ENCODE assay signal across 18 cellular contexts in the genomic region with DNA sequence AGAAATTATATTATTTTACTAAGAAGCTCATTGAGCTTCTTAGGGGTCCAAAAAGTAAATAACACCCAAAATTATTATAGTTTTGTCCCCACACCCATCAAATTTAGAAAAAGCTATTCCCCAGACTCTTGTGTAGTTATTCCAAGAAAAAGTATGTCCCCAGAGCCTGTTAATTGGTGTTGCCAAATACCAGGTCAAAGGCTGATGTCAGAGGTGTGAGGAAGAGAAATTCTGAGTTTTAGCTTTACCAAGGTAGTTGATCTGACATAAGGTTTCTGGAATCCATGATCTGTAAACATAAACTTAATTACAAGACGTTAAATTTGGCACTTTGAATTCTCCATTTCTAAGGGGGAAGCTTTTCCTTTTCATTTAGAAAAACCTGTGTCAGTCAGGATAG. TPM values are rescaled to one million over a fixed set of nuclear protein-coding genes. Genes with fewer than 3 reads are reported as not detected.
A peak's percentile ranks its signal among the peaks of the same experiment; 100 is the strongest.
DNase-seq lines count a peak whose midpoint lies in the region; ATAC-seq, FAIRE-seq and TF ChIP-seq lines count a peak whose summit lies in the region.
"Had no signal": no experiment of that assay in that cellular context is flagged by ENCODE, and none has a peak within 500 bp of the region (broad histone marks: within the 10 kb centered on the region; RNA-seq: fewer than 3 reads in every experiment).

No MANE protein-coding gene starts in this region.

- ATAC-seq in heart left ventricle (peak in 2 of 4 donors; percentile 22 to 23), Right ventricle myocardium inferior (no peak), K562 (no peak), right cardiac atrium (peak; percentile 21 to 60), HG02852 (IDR thresholded peaks at IDR 0.05; ENCODE audit: unreplicated experiment) (no peak)
- ATAC-seq: GM23338, HCT116 had no signal

- POLR2A ChIA-PET in K562 (lab: Yijun Ruan, JAX): interaction anchor here (0.7 kb wide), 1 partner anchor 13 kb away, joined by 3 read pairs; no protein-coding TSS in a partner anchor

- CTCF ChIA-PET in K562 (lab: Yijun Ruan, JAX; ENCODE audit: low intra/inter-chr PET ratio): no interaction called here

- peaks cover 0 to 20% (median 5%) of the 10 kb centered on the region in 12 donors for H3K4me1 ChIP-seq in heart left ventricle
- H3K4me1 ChIP-seq in K562 (replicated peaks in 1 of 2; ENCODE audit: control insufficient read depth in 2 of 2, insufficient read depth in 2 of 2, low read length in 2 of 2): peaks cover 0 to 10% of the 10 kb centered on the region in 2 experiments; a peak in 3 of 5 replicates
- H3K4me1 ChIP-seq in right cardiac atrium (ENCODE audit: control insufficient read depth, insufficient read depth, low read length): peaks cover 11% of the 10 kb centered on the region
- H3K4me1 ChIP-seq: BE2C, Caco-2 had no signal

- no peak for TF ChIP-seq EP300 in K562 (IDR thresholded peaks at IDR 0.05; ENCODE audit: low read length)

- H3K9me1 ChIP-seq in K562 (ENCODE audit: control insufficient read depth, insufficient read depth, low read length): no peaks in the 10 kb centered on the region

- H3K36me3 Mint-ChIP-seq in activated T-helper 2 cell treated with anti-CD3 and anti-CD28 coated beads, Interferon-gamma antibody, Interleukin-2, Interleukin-4, amounts not matched to agents 10 μg/mL and 5 μg/mL and 100 μg/mL, durations not matched to agents 14 hours and 24 hours and 36 hours (ENCODE audit: low read depth): no peaks in the 10 kb centered on the region

- no peak overlapping the region for H3K9ac ChIP-seq in K562 (ENCODE audit: insufficient read depth in 1 of 2, low read depth in 2 of 2, low read length in 2 of 2)

- no peak overlapping the region for H3K4me3 Mint-ChIP-seq in activated T-helper 2 cell treated with anti-CD3 and anti-CD28 coated beads, Interferon-gamma antibody, Interleukin-2, Interleukin-4, amounts not matched to agents 10 μg/mL and 5 μg/mL and 100 μg/mL, durations not matched to agents 14 hours and 24 hours and 36 hours (ENCODE audit: low read depth)
- H3K4me3 Mint-ChIP-seq: CD4-positive, CD25-positive, alpha-beta regulatory T cell; CD8-positive, alpha-beta memory T cell; GM23338 had no signal

- BruUV-seq in K562 (replicated peaks; lab: Mats Ljungman, UMichigan): no TSS peak

- H3K79me2 ChIP-seq in K562 (ENCODE audit: control insufficient read depth, insufficient read depth, low read length): no peaks in the 10 kb centered on the region

- no peak for TF ChIP-seq RAD21 in K562 (CRISPR knock-in tag; conservative IDR thresholded peaks at IDR 0.05 in 1 of 2, IDR thresholded peaks at IDR 0.05 in 1 of 2)

- no peak for FAIRE-seq in K562 (lab: Jason Lieb, UNC)
- FAIRE-seq: D721Med, GM12892, GM18507 had no signal

- in situ Hi-C loops in K562 (cut with MboI): no loop called here

- TF ChIP-seq POLR2A in heart left ventricle (IDR thresholded peaks at IDR 0.05) (no peak), K562 (conservative IDR thresholded peaks at IDR 0.05) (no peak)

- intact Hi-C loops in heart left ventricle (cut with DNase I) (no loop called here), Right ventricle myocardium inferior (cut with DNase I) (no loop called here), K562 (cut with micrococcal nuclease) (no loop called here), right cardiac atrium (cut with DNase I) (no loop called here)
- intact Hi-C loops in activated T-helper 2 cell treated with anti-CD3 and anti-CD28 coated beads, Interferon-gamma antibody, Interleukin-2, Interleukin-4, amounts not matched to agents 10 μg/mL and 5 μg/mL and 100 μg/mL, durations not matched to agents 14 hours and 24 hours and 36 hours (cut with micrococcal nuclease): no loop called here

- H4K20me1 ChIP-seq in K562 (replicated peaks; ENCODE audit: control insufficient read depth, insufficient read depth, low read length): no peaks in the 10 kb centered on the region

- H3K4me3 ChIP-seq in heart left ventricle (no peak overlapping the region), K562 (no peak overlapping the region), right cardiac atrium (ENCODE audit: low read length) (no peak overlapping the region)
- H3K4me3 ChIP-seq: GM23338 had no signal

- 35 to 69% (median 50%) methylated on average over 1 of the region's 1 CpG for WGBS in heart left ventricle, 4 donors
- 8% methylated on average over 1 of the region's 1 CpG for whole genome bisulfite sequencing in K562 (ENCODE audit: insufficient coverage, low coverage, missing lambda C conversion rate)
- 41% methylated on average over 1 of the region's 1 CpG for WGBS in right cardiac atrium

- H3K27ac ChIP-seq in heart left ventricle (peak overlapping the region in 9 of 12 donors; percentile 3 to 81 (median 50)), K562 (ENCODE audit: extremely low read depth, low read depth, low read length) (no peak overlapping the region), right cardiac atrium (ENCODE audit: low read length) (no peak overlapping the region)

- no peak overlapping the region for H3K27ac Mint-ChIP-seq in activated T-helper 2 cell treated with anti-CD3 and anti-CD28 coated beads, Interferon-gamma antibody, Interleukin-2, Interleukin-4, amounts not matched to agents 10 μg/mL and 5 μg/mL and 100 μg/mL, durations not matched to agents 14 hours and 24 hours and 36 hours
- H3K27ac Mint-ChIP-seq: CD4-positive, CD25-positive, alpha-beta regulatory T cell; GM23338 had no signal

- no peaks in the 10 kb centered on the region for H3K27me3 ChIP-seq in heart left ventricle
- no peaks in the 10 kb centered on the region for H3K27me3 ChIP-seq in K562 (ENCODE audit: control insufficient read depth in 2 of 2, insufficient read depth in 2 of 2, low read length in 2 of 2)
- no peaks in the 10 kb centered on the region for H3K27me3 ChIP-seq in right cardiac atrium (ENCODE audit: control insufficient read depth, insufficient read depth)
- H3K27me3 ChIP-seq: BE2C had no signal

- H3K36me3 ChIP-seq in heart left ventricle: no peaks in the 10 kb centered on the region
- H3K36me3 ChIP-seq in K562 (ENCODE audit: control insufficient read depth, insufficient read depth, low read length): no peaks in the 10 kb centered on the region
- H3K36me3 ChIP-seq: BE2C had no signal

- H3K9me3 Mint-ChIP-seq in activated T-helper 2 cell treated with anti-CD3 and anti-CD28 coated beads, Interferon-gamma antibody, Interleukin-2, Interleukin-4, amounts not matched to agents 10 μg/mL and 5 μg/mL and 100 μg/mL, durations not matched to agents 14 hours and 24 hours and 36 hours: no peaks in the 10 kb centered on the region
- H3K9me3 Mint-ChIP-seq: CD8-positive, alpha-beta memory T cell; GM23338 had no signal

- H3K9me3 ChIP-seq in heart left ventricle: no peaks in the 10 kb centered on the region
- H3K9me3 ChIP-seq in K562 (replicated peaks; ENCODE audit: control insufficient read depth, insufficient read depth, low read depth, low read length): no peaks in the 10 kb centered on the region
- no peaks in the 10 kb centered on the region for H3K9me3 ChIP-seq in right cardiac atrium (ENCODE audit: control insufficient read depth, low read length)
- H3K9me3 ChIP-seq: BE2C, Caco-2 had no signal

- H3K4me2 ChIP-seq in K562 (ENCODE audit: insufficient read depth, low read length): peak overlapping the region; percentile 21; the same call in 1 of the 2 replicates
- H3K4me2 ChIP-seq: GM23338 had no signal

- peak overlapping the region; percentile 29 for H2AFZ ChIP-seq in K562 (ENCODE audit: low read depth, low read length)
- H2AFZ ChIP-seq: GM23338 had no signal

- H3K27me3 Mint-ChIP-seq in activated T-helper 2 cell treated with anti-CD3 and anti-CD28 coated beads, Interferon-gamma antibody, Interleukin-2, Interleukin-4, amounts not matched to agents 10 μg/mL and 5 μg/mL and 100 μg/mL, durations not matched to agents 14 hours and 24 hours and 36 hours (ENCODE audit: low read depth): no peaks in the 10 kb centered on the region
- H3K27me3 Mint-ChIP-seq: CD4-positive, CD25-positive, alpha-beta regulatory T cell; CD8-positive, alpha-beta memory T cell had no signal

- DNase-seq in heart left ventricle (no peak), Right ventricle myocardium inferior (ENCODE audit: missing footprints) (no peak), K562 (ENCODE audit: extremely low read depth in 1 of 4, low spot score in 3 of 4) (no peak), right cardiac atrium (no peak), GDM1 (lab: John Stamatoyannopoulos, UW) (no peak)
- no peak for DNase-seq in activated T-helper 2 cell treated with anti-CD3 and anti-CD28 coated beads, Interferon-gamma antibody, Interleukin-2, Interleukin-4, amounts not matched to agents 10 μg/mL and 5 μg/mL and 100 μg/mL, durations not matched to agents 14 hours and 24 hours and 36 hours (ENCODE audit: low spot score)
- DNase-seq: BE2C; C1 segment of cervical spinal cord; Caco-2; CD4-positive, CD25-positive, alpha-beta regulatory T cell; CD8-positive, alpha-beta memory T cell; H7 had no signal

- TF ChIP-seq CTCF in heart left ventricle (IDR thresholded peaks at IDR 0.05) (no peak), K562 (IDR thresholded peaks at IDR 0.05 in 2 of 3, conservative IDR thresholded peaks at IDR 0.05 in 1 of 3; ENCODE audit: insufficient read depth in 2 of 3, low read depth in 1 of 3, low read length in 3 of 3) (no peak)

- peaks cover under 1% of the 10 kb centered on the region for H3K4me1 Mint-ChIP-seq in activated T-helper 2 cell treated with anti-CD3 and anti-CD28 coated beads, Interferon-gamma antibody, Interleukin-2, Interleukin-4, amounts not matched to agents 10 μg/mL and 5 μg/mL and 100 μg/mL, durations not matched to agents 14 hours and 24 hours and 36 hours (ENCODE audit: low read depth)
- H3K4me1 Mint-ChIP-seq: GM23338 had no signal

RNA-seq across cellular contexts. Expression of a gene that starts 29.3 kb away (rescaled TPM):
- 100 to 1,000 TPM in 2 of 9 donors, 10 to 100 TPM in 7; 52.4 to 110 (median 62.7) TPM for total RNA-seq in heart left ventricle
- 10 to 100 TPM; 30.8 to 58.0 TPM for polyA plus RNA-seq in heart left ventricle
- 49.9 TPM for total RNA-seq in Right ventricle myocardium inferior
- 113 and 384 TPM in 2 replicates for total RNA-seq in K562 (2011; cell fraction: chromatin; rRNA removed; ENCODE audit: low replicate concordance)
- 47.2 and 70.7 TPM in 2 replicates for total RNA-seq in K562 (2011; cell fraction: nucleolus; rRNA removed)
- 126 and 172 TPM in 2 replicates for total RNA-seq in K562 (2011; cell fraction: nucleoplasm; rRNA removed)
- total RNA-seq in K562 (2014; rRNA removed): 33.5 and 37.7 TPM in 2 replicates
- 57.3 and 62.1 TPM in 2 replicates for total RNA-seq in K562 (2014; rRNA removed; fragmentation: Illumina TruSeq; extraction: Trizol)
- 40.5 and 41.2 TPM in 2 replicates for total RNA-seq in K562 (2015; rRNA removed; fragmentation: Illumina TruSeq; extraction: Trizol)
- total RNA-seq in K562 (2021): 67.4 and 74.0 TPM in 2 replicates
- 62.6 and 77.8 TPM in 2 replicates for polyA plus RNA-seq in K562 (2011; rRNA removed)
- polyA plus RNA-seq in K562 (2011; cell fraction: cytosol; rRNA removed): 31.1 and 50.2 TPM in 2 replicates
- 47.7 and 75.2 TPM in 2 replicates for polyA plus RNA-seq in K562 (2011; cell fraction: nucleus; rRNA removed)
- 36.4 and 43.1 TPM in 2 replicates for polyA plus RNA-seq in K562 (2012)
- polyA plus RNA-seq in K562 (2014; fragmentation: Illumina TruSeq; extraction: Trizol): 65.2 and 71.7 TPM in 2 replicates
- polyA plus RNA-seq in K562 (2014; fragmentation: Nextera tagmentation; extraction: Ambion mirVana): 10 to 100 TPM; 24.3 to 33.3 TPM
- 38.6 and 38.9 TPM in 2 replicates for polyA plus RNA-seq in K562 (2014; rRNA removed)
- 151 and 174 TPM in 2 replicates for polyA minus RNA-seq in K562 (2011; rRNA and poly(A)+ RNA removed)
- 46.1 and 66.5 TPM in 2 replicates for polyA minus RNA-seq in K562 (2011; cell fraction: cytosol; rRNA and poly(A)+ RNA removed)
- 48.1 and 83.7 TPM in 2 replicates for polyA minus RNA-seq in K562 (2011; cell fraction: nucleus; rRNA and poly(A)+ RNA removed)
- 10 to 100 TPM; 44.9 to 88.0 (median 50.4) TPM for total RNA-seq in right cardiac atrium
- polyA plus RNA-seq in right cardiac atrium: 38.0 TPM
- 52.0 and 57.3 TPM in 2 replicates for total RNA-seq in activated T-helper 2 cell treated with anti-CD3 and anti-CD28 coated beads, Interferon-gamma antibody, Interleukin-2, Interleukin-4, amounts not matched to agents 10 μg/mL and 5 μg/mL and 100 μg/mL, durations not matched to agents 14 hours and 24 hours and 36 hours

Comparison
In these comparisons a context has a peak if more than half of its experiments do, and no peak if none do; other contexts are left out.
1. ATAC-seq: peak in right cardiac atrium (2 of 2); none in Right ventricle myocardium inferior (single experiment), K562 (single experiment) and HG02852 (single experiment).
2. H3K27ac ChIP-seq: peak in heart left ventricle (9 of 12); none in K562 (single experiment) and right cardiac atrium (single experiment).